ENCODE assay signal across 1 cellular context in genomic region chr1:36307601-36308330, GRCh38.
TF ChIP-seq lines count a peak whose summit lies in the region.

No MANE protein-coding gene starts in this region.

TF ChIP-seq in IMR-90, 13 proteins besides CTCF, POLR2A, EP300 and RAD21 (continued from another document):
- TF ChIP-seq NFE2L2 (IDR thresholded peaks at IDR 0.05; ENCODE audit: low read depth, low read length) (no peak), CEBPB (IDR thresholded peaks at IDR 0.05; ENCODE audit: low read depth, low read length) (no peak), SMC3 (IDR thresholded peaks at IDR 0.05; ENCODE audit: low read depth, low read length) (no peak), RCOR1 (IDR thresholded peaks at IDR 0.05; ENCODE audit: insufficient replicate concordance, low read length) (no peak), MAFK (IDR thresholded peaks at IDR 0.05; ENCODE audit: low read depth, low read length) (no peak)
